1 cellular context compared by ENCODE assay signal in the genomic region with DNA sequence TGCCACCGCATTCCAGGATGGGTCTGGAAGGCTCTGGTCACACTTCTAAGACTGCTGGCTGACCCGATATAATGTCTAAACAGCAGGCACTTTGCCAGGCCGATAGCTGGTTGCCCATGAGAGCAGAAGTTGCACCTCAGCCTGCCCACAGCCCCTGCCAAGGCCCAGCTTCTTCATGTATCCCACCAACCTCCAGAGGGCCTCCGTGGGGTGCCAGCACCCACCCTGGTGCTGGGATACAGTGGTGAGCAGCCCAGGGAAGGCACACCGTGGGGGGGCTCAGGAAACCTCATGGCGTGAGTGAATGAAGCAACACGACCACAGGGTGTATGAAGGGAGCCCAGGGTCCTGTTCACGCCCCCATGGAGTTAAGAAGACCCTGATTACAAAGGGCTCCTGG.
TF ChIP-seq lines count a peak whose summit lies in the region.

No MANE protein-coding gene starts in this region.

TF ChIP-seq in WTC11, 78 proteins besides CTCF, POLR2A, EP300 and RAD21:
- no peak for TF ChIP-seq ZNF121 (CRISPR knock-in tag; IDR thresholded peaks at IDR 0.05)
- no peak for TF ChIP-seq ZNF317 (CRISPR knock-in tag; IDR thresholded peaks at IDR 0.05; ENCODE audit: borderline replicate concordance, low read depth)
- TF ChIP-seq IRF2 (CRISPR knock-in tag; IDR thresholded peaks at IDR 0.05; ENCODE audit: borderline replicate concordance, low read depth) = no peak
- no peak for TF ChIP-seq NFE2L1 (CRISPR knock-in tag; IDR thresholded peaks at IDR 0.05)
- TF ChIP-seq JUN (CRISPR knock-in tag; IDR thresholded peaks at IDR 0.05) = no peak
- TF ChIP-seq, protein P1, sequence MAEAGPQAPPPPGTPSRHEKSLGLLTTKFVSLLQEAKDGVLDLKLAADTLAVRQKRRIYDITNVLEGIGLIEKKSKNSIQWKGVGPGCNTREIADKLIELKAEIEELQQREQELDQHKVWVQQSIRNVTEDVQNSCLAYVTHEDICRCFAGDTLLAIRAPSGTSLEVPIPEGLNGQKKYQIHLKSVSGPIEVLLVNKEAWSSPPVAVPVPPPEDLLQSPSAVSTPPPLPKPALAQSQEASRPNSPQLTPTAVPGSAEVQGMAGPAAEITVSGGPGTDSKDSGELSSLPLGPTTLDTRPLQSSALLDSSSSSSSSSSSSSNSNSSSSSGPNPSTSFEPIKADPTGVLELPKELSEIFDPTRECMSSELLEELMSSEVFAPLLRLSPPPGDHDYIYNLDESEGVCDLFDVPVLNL (CRISPR knock-in tag; IDR thresholded peaks at IDR 0.05; ENCODE audit: borderline replicate concordance, low read depth) = no peak
- TF ChIP-seq NFATC4 (CRISPR knock-in tag; IDR thresholded peaks at IDR 0.05) = no peak
- no peak for TF ChIP-seq HMGXB4 (CRISPR knock-in tag; IDR thresholded peaks at IDR 0.05)
- no peak for TF ChIP-seq ZNF281 (CRISPR knock-in tag; IDR thresholded peaks at IDR 0.05)
- TF ChIP-seq, protein P2, sequence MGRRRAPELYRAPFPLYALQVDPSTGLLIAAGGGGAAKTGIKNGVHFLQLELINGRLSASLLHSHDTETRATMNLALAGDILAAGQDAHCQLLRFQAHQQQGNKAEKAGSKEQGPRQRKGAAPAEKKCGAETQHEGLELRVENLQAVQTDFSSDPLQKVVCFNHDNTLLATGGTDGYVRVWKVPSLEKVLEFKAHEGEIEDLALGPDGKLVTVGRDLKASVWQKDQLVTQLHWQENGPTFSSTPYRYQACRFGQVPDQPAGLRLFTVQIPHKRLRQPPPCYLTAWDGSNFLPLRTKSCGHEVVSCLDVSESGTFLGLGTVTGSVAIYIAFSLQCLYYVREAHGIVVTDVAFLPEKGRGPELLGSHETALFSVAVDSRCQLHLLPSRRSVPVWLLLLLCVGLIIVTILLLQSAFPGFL (CRISPR knock-in tag; IDR thresholded peaks at IDR 0.05; ENCODE audit: borderline replicate concordance) = no peak
- TF ChIP-seq GRHL2 (CRISPR knock-in tag; IDR thresholded peaks at IDR 0.05; ENCODE audit: insufficient replicate concordance, severe bottlenecking) = no peak
- no peak for TF ChIP-seq MXD4 (CRISPR knock-in tag; IDR thresholded peaks at IDR 0.05; ENCODE audit: borderline replicate concordance)
- no peak for TF ChIP-seq ETV6 (CRISPR knock-in tag; IDR thresholded peaks at IDR 0.05)
- TF ChIP-seq, protein P3, sequence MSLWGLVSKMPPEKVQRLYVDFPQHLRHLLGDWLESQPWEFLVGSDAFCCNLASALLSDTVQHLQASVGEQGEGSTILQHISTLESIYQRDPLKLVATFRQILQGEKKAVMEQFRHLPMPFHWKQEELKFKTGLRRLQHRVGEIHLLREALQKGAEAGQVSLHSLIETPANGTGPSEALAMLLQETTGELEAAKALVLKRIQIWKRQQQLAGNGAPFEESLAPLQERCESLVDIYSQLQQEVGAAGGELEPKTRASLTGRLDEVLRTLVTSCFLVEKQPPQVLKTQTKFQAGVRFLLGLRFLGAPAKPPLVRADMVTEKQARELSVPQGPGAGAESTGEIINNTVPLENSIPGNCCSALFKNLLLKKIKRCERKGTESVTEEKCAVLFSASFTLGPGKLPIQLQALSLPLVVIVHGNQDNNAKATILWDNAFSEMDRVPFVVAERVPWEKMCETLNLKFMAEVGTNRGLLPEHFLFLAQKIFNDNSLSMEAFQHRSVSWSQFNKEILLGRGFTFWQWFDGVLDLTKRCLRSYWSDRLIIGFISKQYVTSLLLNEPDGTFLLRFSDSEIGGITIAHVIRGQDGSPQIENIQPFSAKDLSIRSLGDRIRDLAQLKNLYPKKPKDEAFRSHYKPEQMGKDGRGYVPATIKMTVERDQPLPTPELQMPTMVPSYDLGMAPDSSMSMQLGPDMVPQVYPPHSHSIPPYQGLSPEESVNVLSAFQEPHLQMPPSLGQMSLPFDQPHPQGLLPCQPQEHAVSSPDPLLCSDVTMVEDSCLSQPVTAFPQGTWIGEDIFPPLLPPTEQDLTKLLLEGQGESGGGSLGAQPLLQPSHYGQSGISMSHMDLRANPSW (CRISPR knock-in tag; conservative IDR thresholded peaks at IDR 0.05; ENCODE audit: low read depth) = no peak
- TF ChIP-seq USF1 (CRISPR knock-in tag; IDR thresholded peaks at IDR 0.05) = no peak
